In genomic region chr10:5992398-5992797, GRCh38 we compare ENCODE assay signal across 9 cellular contexts. TPM values are rescaled to one million over a fixed set of nuclear protein-coding genes. Genes with fewer than 3 reads are reported as not detected.
"Had no signal": no experiment of that assay in that cellular context is flagged by ENCODE, and none has a peak within 500 bp of the region (broad histone marks: within the 10 kb centered on the region; RNA-seq: fewer than 3 reads in every experiment).

No MANE protein-coding gene starts in this region.

- ATAC-seq: GM12878 had no signal

- H3K4me3 ChIP-seq: GM12878 had no signal

- FAIRE-seq: G401.6, GM12878, GM12891, GM12892, GM18507, GM19239 had no signal

- DNase-seq: GDM1, GF-D8 had no signal

RNA-seq across cellular contexts. Expression of gene IL15RA, which starts 15.1 kb away (rescaled TPM):
- total RNA-seq: G401 had no signal
